Comparison of ENCODE assay signal across 13 cellular contexts in genomic region chr1:53525595-53525994, GRCh38.
DNase-seq lines count a peak whose midpoint lies in the region; ATAC-seq, FAIRE-seq and TF ChIP-seq lines count a peak whose summit lies in the region.
"Had no signal": no experiment of that assay in that cellular context is flagged by ENCODE, and none has a peak within 500 bp of the region (broad histone marks: within the 10 kb centered on the region; RNA-seq: fewer than 3 reads in every experiment).

No MANE protein-coding gene starts in this region.

- TF ChIP-seq POLR2A in K562 (conservative IDR thresholded peaks at IDR 0.05) (no peak), uterus (IDR thresholded peaks at IDR 0.05) (no peak)

- H3K4me3 ChIP-seq in K562 (no peak overlapping the region), neuronal stem cell (ENCODE audit: low read length in 2 of 2) (no peak overlapping the region), uterus (no peak overlapping the region)
- H3K4me3 ChIP-seq: sigmoid colon, SK-N-MC, testis had no signal

- TF ChIP-seq CTCF in GM12873 (IDR thresholded peaks at IDR 0.05; ENCODE audit: insufficient read depth, low read depth, low read length, missing control alignments): peak; percentile 19
- peak in 2 of 3 experiments; percentile 22 to 31; a peak in 1 of 6 replicates for TF ChIP-seq CTCF in K562 (IDR thresholded peaks at IDR 0.05 in 2 of 3, conservative IDR thresholded peaks at IDR 0.05 in 1 of 3; ENCODE audit: insufficient read depth in 2 of 3, low read depth in 1 of 3, low read length in 3 of 3)
- TF ChIP-seq CTCF in uterus (IDR thresholded peaks at IDR 0.05): no peak

- H3K9me3 ChIP-seq in K562 (replicated peaks; ENCODE audit: control insufficient read depth, insufficient read depth, low read depth, low read length): no peaks in the 10 kb centered on the region
- no peaks in the 10 kb centered on the region for H3K9me3 ChIP-seq in neuronal stem cell (replicated peaks in 1 of 2; ENCODE audit: control insufficient read depth in 2 of 2, insufficient read depth in 1 of 2, low read depth in 1 of 2, low read length in 2 of 2)
- no peaks in the 10 kb centered on the region for H3K9me3 ChIP-seq in uterus
- H3K9me3 ChIP-seq: sigmoid colon, testis had no signal

- no peak overlapping the region for H4K8ac ChIP-seq in neuronal stem cell (ENCODE audit: low read depth, low read length)

- in situ Hi-C loops in K562 (cut with MboI): no loop called here

- peak overlapping the region; percentile 18 for H2BK12ac ChIP-seq in neuronal stem cell (ENCODE audit: low read length)

- FAIRE-seq in K562 (lab: Jason Lieb, UNC): no peak

- no peak overlapping the region for H2BK120ac ChIP-seq in neuronal stem cell (ENCODE audit: low read depth, low read length)

- H3K4me2 ChIP-seq in K562 (ENCODE audit: insufficient read depth, low read length) (no peak overlapping the region), neuronal stem cell (ENCODE audit: insufficient read depth, low read length, poor library complexity, severe bottlenecking) (no peak overlapping the region)

- no TSS peak for BruUV-seq in K562 (replicated peaks; lab: Mats Ljungman, UMichigan)

- no peaks in the 10 kb centered on the region for H3K79me1 ChIP-seq in neuronal stem cell (ENCODE audit: low read depth, low read length)

- peaks cover 47% of the 10 kb centered on the region; the same call in 1 of the 2 replicates for H4K20me1 ChIP-seq in K562 (replicated peaks; ENCODE audit: control insufficient read depth, insufficient read depth, low read length)

- peak overlapping the region; percentile 5 for H3K14ac ChIP-seq in neuronal stem cell (ENCODE audit: low read length)

- H3K4me1 ChIP-seq in K562 (replicated peaks in 1 of 2; ENCODE audit: control insufficient read depth in 2 of 2, insufficient read depth in 2 of 2, low read length in 2 of 2) (peaks cover 0 to 16% of the 10 kb centered on the region in 2 experiments; a peak in 1 of 5 replicates), neuronal stem cell (ENCODE audit: control insufficient read depth in 2 of 2, insufficient read depth in 1 of 2, low read depth in 1 of 2, low read length in 2 of 2) (no peaks in the 10 kb centered on the region), uterus (no peaks in the 10 kb centered on the region)

- H3K9ac ChIP-seq in K562 (ENCODE audit: insufficient read depth in 1 of 2, low read depth in 2 of 2, low read length in 2 of 2): no peak overlapping the region
- no peak overlapping the region for H3K9ac ChIP-seq in neuronal stem cell (ENCODE audit: low read depth, low read length, poor library complexity)

- no peaks in the 10 kb centered on the region for H3K79me2 ChIP-seq in K562 (ENCODE audit: control insufficient read depth, insufficient read depth, low read length)

- H3K27me3 ChIP-seq in K562 (ENCODE audit: control insufficient read depth in 2 of 2, insufficient read depth in 2 of 2, low read length in 2 of 2) (peaks cover 23 to 84% of the 10 kb centered on the region in 2 experiments; a peak in 4 of 5 replicates), neuronal stem cell (ENCODE audit: control insufficient read depth in 3 of 3, insufficient read depth in 3 of 3, low read depth in 1 of 3, low read length in 3 of 3) (peaks cover 0 to 28% (median 0%) of the 10 kb centered on the region in 3 experiments), uterus (no peaks in the 10 kb centered on the region)
- H3K27me3 ChIP-seq: sigmoid colon, testis had no signal

- peak overlapping the region; percentile 20 for H2AK5ac ChIP-seq in neuronal stem cell (ENCODE audit: low read depth, low read length)

- no peak overlapping the region for H2BK5ac ChIP-seq in neuronal stem cell (ENCODE audit: low read length)

- under 1% methylated on average over 11 of the region's 11 CpGs for WGBS in K562 (ENCODE audit: insufficient coverage, low coverage, missing lambda C conversion rate)
- WGBS in neuronal stem cell (ENCODE audit: extremely low coverage in 2 of 2, insufficient read length in 2 of 2, insufficient replicate concordance in 1 of 2), 2 donors: no CpG with 5 or more reads among the region's 11 CpGs

- POLR2A ChIA-PET in K562 (lab: Yijun Ruan, JAX): interaction anchor here (0.6 to 0.8 kb wide), 2 partner anchors 18 to 99 kb away, joined by 3 read pairs; no protein-coding TSS in a partner anchor

- H3K18ac ChIP-seq in neuronal stem cell (ENCODE audit: low read length): peak overlapping the region; percentile 55

- H3K27ac ChIP-seq in K562 (ENCODE audit: extremely low read depth, low read depth, low read length): no peak overlapping the region
- H3K27ac ChIP-seq in neuronal stem cell (replicated peaks; ENCODE audit: low read length): no peak overlapping the region
- peak overlapping the region in 1 of 2 donors; percentile 49 for H3K27ac ChIP-seq in uterus
- H3K27ac ChIP-seq: epithelial cell of prostate, SK-N-MC had no signal

- H2BK15ac ChIP-seq in neuronal stem cell (ENCODE audit: low read length): peak overlapping the region; percentile 6

- no peak for TF ChIP-seq RAD21 in K562 (CRISPR knock-in tag; conservative IDR thresholded peaks at IDR 0.05 in 1 of 2, IDR thresholded peaks at IDR 0.05 in 1 of 2)

- peak overlapping the region; percentile 43 for H3K23ac ChIP-seq in neuronal stem cell (ENCODE audit: low read depth, low read length, poor library complexity)

- H2AFZ ChIP-seq in K562 (ENCODE audit: low read depth, low read length) (no peak overlapping the region), neuronal stem cell (ENCODE audit: low read length) (no peak overlapping the region)

- H3K9me1 ChIP-seq in K562 (ENCODE audit: control insufficient read depth, insufficient read depth, low read length): no peaks in the 10 kb centered on the region

- peak; percentile 44 for DNase-seq in HuH-7.5 (ENCODE audit: low spot score)
- peak; percentile 21 to 58 (median 51) for DNase-seq in K562 (ENCODE audit: extremely low read depth in 1 of 4, low spot score in 3 of 4)
- no peak for DNase-seq in neuronal stem cell (ENCODE audit: low spot score)
- no peak for DNase-seq in activated gamma-delta T cell (lab: John Stamatoyannopoulos, UW)
- DNase-seq in uterus: no peak
- DNase-seq in NK-92 (lab: John Stamatoyannopoulos, UW; ENCODE audit: unreplicated experiment): no peak
- DNase-seq: activated CD4-positive, alpha-beta memory T cell treated with anti-CD3 and anti-CD28 coated beads, Interleukin-2, amount 10 ng/mL, durations not matched to agents 7 days and 5 days; DND-41; sigmoid colon; testis had no signal

- no peak for TF ChIP-seq EP300 in K562 (IDR thresholded peaks at IDR 0.05; ENCODE audit: low read length)

- CTCF ChIA-PET in K562 (lab: Yijun Ruan, JAX; ENCODE audit: low intra/inter-chr PET ratio): no interaction called here

- intact Hi-C loops in K562 (cut with micrococcal nuclease): no loop called here
- intact Hi-C loops in uterus (cut with DNase I; ENCODE audit: low total_unique reads): no loop called here

- H3K36me3 ChIP-seq in K562 (ENCODE audit: control insufficient read depth, insufficient read depth, low read length) (no peaks in the 10 kb centered on the region), neuronal stem cell (replicated peaks in 1 of 2; ENCODE audit: control insufficient read depth in 2 of 2, insufficient read depth in 2 of 2, low read length in 2 of 2) (no peaks in the 10 kb centered on the region), uterus (no peaks in the 10 kb centered on the region)
- H3K36me3 ChIP-seq: sigmoid colon had no signal

- H4K91ac ChIP-seq in neuronal stem cell (ENCODE audit: low read depth, low read length, poor library complexity): no peak overlapping the region

- H3K4ac ChIP-seq in neuronal stem cell (ENCODE audit: low read length): no peak overlapping the region

- ATAC-seq in K562: peak; percentile 68

TF ChIP-seq in K562, 482 proteins besides CTCF, POLR2A, EP300 and RAD21:
- TF ChIP-seq THAP7 (CRISPR knock-in tag; IDR thresholded peaks at IDR 0.05) (no peak), ZNF263 (CRISPR knock-in tag; IDR thresholded peaks at IDR 0.05; ENCODE audit: borderline replicate concordance) (peak; percentile 69), CREM (IDR thresholded peaks at IDR 0.05; ENCODE audit: low read depth) (peak; percentile 33; the same call in 1 of the 2 replicates), PURB (CRISPR knock-in tag; IDR thresholded peaks at IDR 0.05; ENCODE audit: low read depth) (no peak)
TF ChIP-seq in K562: peak in this region for 2.

Comparison
In these comparisons a context has a peak if more than half of its experiments do, and no peak if none do; other contexts are left out.
1. CTCF ChIP-seq: peak in GM12873 (single experiment) and K562 (2 of 3); none in uterus (0 of 4).
2. DNase-seq: peak in HuH-7.5 (single experiment) and K562 (4 of 4); none in neuronal stem cell (single experiment), activated gamma-delta T cell (single experiment), uterus (0 of 2) and NK-92 (single experiment).